ENCODE assay signal across 15 cellular contexts in the genomic region with DNA sequence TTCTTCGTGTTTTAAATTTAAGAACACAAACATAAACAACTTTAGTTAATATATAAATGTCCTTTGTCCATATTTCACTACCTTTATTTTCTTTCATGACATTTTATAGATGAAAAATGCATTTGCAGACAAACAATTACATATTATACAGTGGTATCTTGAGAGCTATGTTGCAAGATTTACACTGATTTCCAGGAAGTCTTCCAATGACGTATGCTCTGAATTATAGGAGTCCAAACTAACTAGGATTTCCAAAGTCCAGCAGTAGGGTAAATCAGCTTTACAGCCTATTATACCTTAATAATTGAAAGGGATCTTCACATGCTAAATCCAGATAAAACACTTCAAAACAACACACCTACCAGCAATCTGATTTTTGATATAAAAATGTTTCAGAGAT.
DNase-seq lines count a peak whose midpoint lies in the region; ATAC-seq and TF ChIP-seq lines count a peak whose summit lies in the region.
"Had no signal": no experiment of that assay in that cellular context is flagged by ENCODE, and none has a peak within 500 bp of the region (broad histone marks: within the 10 kb centered on the region; RNA-seq: fewer than 3 reads in every experiment).

No MANE protein-coding gene starts in this region.

- no peak for TF ChIP-seq RAD21 in IMR-90 (IDR thresholded peaks at IDR 0.05; ENCODE audit: low read length)

- TF ChIP-seq CTCF in IMR-90 (conservative IDR thresholded peaks at IDR 0.05; ENCODE audit: low read depth, low read length) (no peak), BE2C (IDR thresholded peaks at IDR 0.05; ENCODE audit: low read depth, low read length) (no peak)

- H2BK15ac ChIP-seq in IMR-90 (ENCODE audit: low read depth, low read length) = no peak overlapping the region

- H3K56ac ChIP-seq in IMR-90 (ENCODE audit: extremely low read depth, insufficient read depth, low read length) = no peak overlapping the region

- H3K9me3 ChIP-seq in IMR-90 (ENCODE audit: control insufficient read depth, insufficient read depth, low read length) (no peaks in the 10 kb centered on the region), BE2C (no peaks in the 10 kb centered on the region)

- no peak overlapping the region for H4K8ac ChIP-seq in IMR-90 (ENCODE audit: low read depth in 2 of 2, low read length in 2 of 2)

- H3K4me3 ChIP-seq in IMR-90 (ENCODE audit: insufficient read depth, low read depth, low read length) = no peak overlapping the region
- no peak overlapping the region for H3K4me3 ChIP-seq in skeletal muscle cell (ENCODE audit: low read depth, low read length)
- H3K4me3 ChIP-seq in BE2C (ENCODE audit: low read depth, low read length) = no peak overlapping the region
- H3K4me3 ChIP-seq: GM12878, PC-9 had no signal

- CTCF ChIA-PET in IMR-90 (lab: Yijun Ruan, JAX) = interaction anchor here (1.9 kb wide), 1 partner anchor 112 kb away, joined by 4 read pairs; no protein-coding TSS in a partner anchor

- no peak for TF ChIP-seq POLR2A in IMR-90 (IDR thresholded peaks at IDR 0.05; ENCODE audit: low read depth, low read length)

- H2BK5ac ChIP-seq in IMR-90 (ENCODE audit: low read depth, low read length, poor library complexity, severe bottlenecking) = peak overlapping the region; percentile 22

- in situ Hi-C loops in IMR-90 (cut with MboI; ENCODE audit: low sequenced_read_pairs) = no loop called here

- dilution Hi-C loops in IMR-90 (cut with HindIII; ENCODE audit: low sequenced_read_pairs, unreplicated experiment) = no loop called here

- no CpG with 5 or more reads among the region's 2 CpGs for WGBS in IMR-90 (ENCODE audit: extremely low coverage in 2 of 2, insufficient read length in 1 of 2), 2 experiments

- no peak overlapping the region for H3K27ac ChIP-seq in IMR-90 (ENCODE audit: insufficient read depth, low read length)
- H3K27ac ChIP-seq: KMS-11, PC-9 had no signal

- H3K14ac ChIP-seq in IMR-90 (replicated peaks; ENCODE audit: low read depth, low read length) = no peak overlapping the region

- no peak overlapping the region for H2AFZ ChIP-seq in IMR-90 (replicated peaks; ENCODE audit: low read length, poor library complexity)
- H2AFZ ChIP-seq: PC-9 had no signal

- H3K36me3 ChIP-seq in IMR-90 (ENCODE audit: control insufficient read depth, insufficient read depth, low read length) (peaks cover 6% of the 10 kb centered on the region), BE2C (no peaks in the 10 kb centered on the region)

- H3K27me3 ChIP-seq in IMR-90 (ENCODE audit: control insufficient read depth, insufficient read depth, low read length) = no peaks in the 10 kb centered on the region
- H3K27me3 ChIP-seq in BE2C = peaks cover 43% of the 10 kb centered on the region

- H4K5ac ChIP-seq in IMR-90 (ENCODE audit: low read depth, low read length) = no peak overlapping the region

- H3K9me1 ChIP-seq in IMR-90 (ENCODE audit: insufficient read depth, low read length) = peaks cover 6% of the 10 kb centered on the region; the same call in 1 of the 2 replicates

- no peak overlapping the region for H2AK5ac ChIP-seq in IMR-90 (ENCODE audit: low read depth, low read length)

- H4K20me1 ChIP-seq in IMR-90 (ENCODE audit: insufficient read depth, low read length) = no peaks in the 10 kb centered on the region; the same call in 1 of the 2 replicates

- no peak overlapping the region for H3K4ac ChIP-seq in IMR-90 (ENCODE audit: low read depth, low read length)

- H3K18ac ChIP-seq in IMR-90 (ENCODE audit: low read depth, low read length) = no peak overlapping the region

- peaks cover 6% of the 10 kb centered on the region; the same call in 1 of the 2 replicates for H3K4me1 ChIP-seq in IMR-90 (ENCODE audit: control insufficient read depth, insufficient read depth, low read length)
- H3K4me1 ChIP-seq in BE2C = no peaks in the 10 kb centered on the region

- no peak overlapping the region for H4K91ac ChIP-seq in IMR-90 (ENCODE audit: insufficient read depth, low read depth, low read length)

- intact Hi-C loops in IMR-90 (cut with micrococcal nuclease) = no loop called here

- no peak overlapping the region for H2BK120ac ChIP-seq in IMR-90 (ENCODE audit: low read depth, low read length)

- no peak overlapping the region for H2AK9ac ChIP-seq in IMR-90 (replicated peaks; ENCODE audit: low read depth, low read length, poor library complexity)

- no peak overlapping the region for H2BK20ac ChIP-seq in IMR-90 (ENCODE audit: low read depth, low read length)

- H3K23ac ChIP-seq in IMR-90 (ENCODE audit: low read depth, low read length) = no peak overlapping the region

- peaks cover 0 to 17% of the 10 kb centered on the region in 2 experiments; a peak in 2 of 4 replicates for H3K79me1 ChIP-seq in IMR-90 (ENCODE audit: low read depth in 1 of 2, low read length in 2 of 2)

- BruUV-seq in IMR-90 (replicated peaks; lab: Mats Ljungman, UMichigan) = no TSS peak

- H3K9ac ChIP-seq in IMR-90 (ENCODE audit: low read depth, low read length) = no peak overlapping the region
- H3K9ac ChIP-seq: KMS-11 had no signal

- H3K4me2 ChIP-seq in IMR-90 (ENCODE audit: low read depth, low read length) = no peak overlapping the region
- H3K4me2 ChIP-seq: KMS-11, PC-9 had no signal

- POLR2A ChIA-PET in IMR-90 (lab: Charles Lee; ENCODE audit: unreplicated experiment) = no interaction called here

- peak; percentile 26 for DNase-seq in ELR (ENCODE audit: low read depth)
- DNase-seq in IMR-90 = peak; percentile 75
- peak; percentile 88 for DNase-seq in fibroblast of peridontal ligament (ENCODE audit: extremely low read depth)
- DNase-seq in skeletal muscle cell (ENCODE audit: low read depth) = peak; percentile 24
- no peak for DNase-seq in BE2C
- no peak for DNase-seq in GF-D8 (lab: John Stamatoyannopoulos, UW)
- DNase-seq: CD8-positive, alpha-beta memory T cell; NCI-H1092; NCI-H1694; NCI-H2107; NCI-H226; PC-9 had no signal

- ATAC-seq in IMR-90 (ENCODE audit: low read depth) (peak; percentile 66), GM18870 (IDR thresholded peaks at IDR 0.05; ENCODE audit: unreplicated experiment) (no peak)
- ATAC-seq: GM12878 had no signal

TF ChIP-seq in IMR-90, 13 proteins besides CTCF, POLR2A, EP300 and RAD21:
- TF ChIP-seq CEBPB (IDR thresholded peaks at IDR 0.05; ENCODE audit: low read depth, low read length) = peak; percentile 90
- TF ChIP-seq SMC3 (IDR thresholded peaks at IDR 0.05; ENCODE audit: low read depth, low read length) = no peak
- no peak for TF ChIP-seq NFE2L2 (IDR thresholded peaks at IDR 0.05; ENCODE audit: low read depth, low read length)
- no peak for TF ChIP-seq CHD1 (IDR thresholded peaks at IDR 0.05; ENCODE audit: low read depth, low read length)

Comparison
In these comparisons a context has a peak if more than half of its experiments do, and no peak if none do; other contexts are left out.
1. DNase-seq: peak in ELR (single experiment), IMR-90 (single experiment), fibroblast of peridontal ligament (single experiment) and skeletal muscle cell (single experiment); none in BE2C (single experiment) and GF-D8 (single experiment).